14 cellular contexts compared by ENCODE assay signal in genomic region chr1:94000531-94001282, GRCh38.
"Had no signal": no experiment of that assay in that cellular context is flagged by ENCODE, and none has a peak within 500 bp of the region (broad histone marks: within the 10 kb centered on the region; RNA-seq: fewer than 3 reads in every experiment).

No MANE protein-coding gene starts in this region.

- H2AFZ ChIP-seq: parathyroid adenoma had no signal

- H3K27ac Mint-ChIP-seq: activated CD8-positive, alpha-beta memory T cell treated with anti-CD3 and anti-CD28 coated beads, Interleukin-2, amount 10 ng/mL, durations not matched to agents 7 days and 5 days; activated T-cell treated with anti-CD3 and anti-CD28 coated beads, Interleukin-2, amount 50 U/mL, for 24 hours; naive B cell; stimulated activated effector memory CD8-positive, alpha-beta T cell treated with anti-CD3 and anti-CD28 coated beads, Interleukin-12 subunit alpha, Interleukin-12 subunit beta, amount 100 ng/mL, for 72 hours had no signal

- H3K4me3 ChIP-seq: dorsolateral prefrontal cortex, thyroid gland, uterus had no signal

- H3K36me3 ChIP-seq: thyroid gland, uterus had no signal

- H3K9me3 ChIP-seq: thyroid gland, uterus had no signal

- H3K4me1 Mint-ChIP-seq: naive B cell had no signal

- H3K36me3 Mint-ChIP-seq: activated CD8-positive, alpha-beta memory T cell treated with anti-CD3 and anti-CD28 coated beads, Interleukin-2, amount 10 ng/mL, durations not matched to agents 7 days and 5 days; naive B cell; stimulated activated effector memory CD8-positive, alpha-beta T cell treated with anti-CD3 and anti-CD28 coated beads, Interleukin-12 subunit alpha, Interleukin-12 subunit beta, amount 100 ng/mL, for 72 hours had no signal

- H3K4me1 ChIP-seq: parathyroid adenoma, uterus had no signal

- H3K4me3 Mint-ChIP-seq: activated CD8-positive, alpha-beta memory T cell treated with anti-CD3 and anti-CD28 coated beads, Interleukin-2, amount 10 ng/mL, durations not matched to agents 7 days and 5 days; activated T-cell treated with anti-CD3 and anti-CD28 coated beads, Interleukin-2, amount 50 U/mL, for 24 hours; naive B cell; stimulated activated effector memory CD8-positive, alpha-beta T cell treated with anti-CD3 and anti-CD28 coated beads, Interleukin-12 subunit alpha, Interleukin-12 subunit beta, amount 100 ng/mL, for 72 hours had no signal

- H3K27ac ChIP-seq: dorsolateral prefrontal cortex, parathyroid adenoma, thyroid gland, uterus, VCaP had no signal

- DNase-seq: activated CD4-positive, alpha-beta T cell treated with anti-CD3 and anti-CD28 coated beads, Interleukin-2, amount 50 U/mL, for 48 hours; activated CD8-positive, alpha-beta memory T cell treated with anti-CD3 and anti-CD28 coated beads, Interleukin-2, amount 10 ng/mL, durations not matched to agents 7 days and 5 days; activated effector memory CD4-positive, alpha-beta T cell treated with Interleukin-2 at 50 U/mL for 16 hours; activated naive CD4-positive, alpha-beta T cell treated with anti-CD3 and anti-CD28 coated beads, Interleukin-2, amount 50 U/mL, for 16 hours; activated T-cell treated with anti-CD3 and anti-CD28 coated beads, Interleukin-2, amount 50 U/mL, for 24 hours; dorsolateral prefrontal cortex; left colon; midbrain; naive B cell; thyroid gland; uterus had no signal

- H3K9ac ChIP-seq: parathyroid adenoma had no signal

- H3K9me3 Mint-ChIP-seq: activated T-cell treated with anti-CD3 and anti-CD28 coated beads, Interleukin-2, amount 50 U/mL, for 24 hours; stimulated activated effector memory CD8-positive, alpha-beta T cell treated with anti-CD3 and anti-CD28 coated beads, Interleukin-12 subunit alpha, Interleukin-12 subunit beta, amount 100 ng/mL, for 72 hours had no signal

- ATAC-seq: activated CD8-positive, alpha-beta memory T cell treated with anti-CD3 and anti-CD28 coated beads, Interleukin-2, amount 10 ng/mL, durations not matched to agents 7 days and 5 days; left colon had no signal

- H3K27me3 ChIP-seq: dorsolateral prefrontal cortex, thyroid gland, uterus had no signal
